ENCODE assay signal across 23 cellular contexts in genomic region chr6:158977373-158977772, GRCh38.
"Had no signal": no experiment of that assay in that cellular context is flagged by ENCODE, and none has a peak within 500 bp of the region (broad histone marks: within the 10 kb centered on the region; RNA-seq: fewer than 3 reads in every experiment).

No MANE protein-coding gene starts in this region.

- H3K4me1 ChIP-seq: colonic mucosa, foreskin keratinocyte, right atrium auricular region, sigmoid colon, transverse colon had no signal

- DNase-seq: colonic mucosa; dermis blood vessel endothelial cell; effector CD4-positive, alpha-beta T cell; endodermal cell; erythroblast; foreskin keratinocyte; head of caudate nucleus; kidney; left cardiac atrium; left ventricle myocardium superior; mesendoderm; naive thymus-derived CD8-positive, alpha-beta T cell; sigmoid colon; stimulated activated naive CD4-positive, alpha-beta T cell; stomach; substantia nigra; transverse colon had no signal

- H3K9me3 Mint-ChIP-seq: endodermal cell; naive thymus-derived CD8-positive, alpha-beta T cell had no signal

- H3K27ac ChIP-seq: colonic mucosa, foreskin keratinocyte, hepatocyte, neutrophil, right atrium auricular region, sigmoid colon, skin epidermis, stomach, thoracic aorta, transverse colon had no signal

- H2AFZ ChIP-seq: hepatocyte had no signal

- ATAC-seq: foreskin keratinocyte; left cardiac atrium; left ventricle myocardium superior; naive thymus-derived CD8-positive, alpha-beta T cell had no signal

- H3K4me3 Mint-ChIP-seq: endodermal cell; naive thymus-derived CD8-positive, alpha-beta T cell had no signal

- H3K27ac Mint-ChIP-seq: endodermal cell; naive thymus-derived CD8-positive, alpha-beta T cell had no signal

- H3K27me3 ChIP-seq: colonic mucosa, foreskin keratinocyte, hepatocyte, neutrophil, right atrium auricular region, sigmoid colon, stomach, transverse colon had no signal

- H3K79me2 ChIP-seq: hepatocyte had no signal

- H3K9me3 ChIP-seq: colonic mucosa, neutrophil, right atrium auricular region, sigmoid colon, stomach, thoracic aorta, transverse colon had no signal

- H3K4me3 ChIP-seq: colonic mucosa, hepatocyte, lung, right atrium auricular region, sigmoid colon, skin epidermis, stomach, thoracic aorta, transverse colon had no signal

- H3K4me2 ChIP-seq: hepatocyte had no signal

- H3K36me3 ChIP-seq: colonic mucosa, thoracic aorta had no signal

- H3K4me1 Mint-ChIP-seq: endodermal cell; naive thymus-derived CD8-positive, alpha-beta T cell had no signal

- H3K27me3 Mint-ChIP-seq: naive thymus-derived CD8-positive, alpha-beta T cell had no signal
